ENCODE assay signal across 8 cellular contexts in genomic region chr2:20135631-20136050, GRCh38.
DNase-seq lines count a peak whose midpoint lies in the region; ATAC-seq and TF ChIP-seq lines count a peak whose summit lies in the region.

No MANE protein-coding gene starts in this region.

- intact Hi-C loops in PC-3 (cut with micrococcal nuclease) = loop anchor here (1.0 kb wide), 1 partner anchor 90 kb away; the partner anchor contains the start of gene SDC1
- intact Hi-C loops in body of pancreas (cut with DNase I) = no loop called here

- ATAC-seq in GM19438 (IDR thresholded peaks at IDR 0.05; ENCODE audit: low read depth, unreplicated experiment) (peak; percentile 90), HG03460 (IDR thresholded peaks at IDR 0.05; ENCODE audit: unreplicated experiment) (peak; percentile 88), PC-3 (peak; percentile 73), body of pancreas (peak; percentile 89)

- H3K79me2 ChIP-seq in PC-3 (ENCODE audit: low read length) = no peaks in the 10 kb centered on the region

- H3K9me3 ChIP-seq in PC-3 (ENCODE audit: low read length) = no peaks in the 10 kb centered on the region
- H3K9me3 ChIP-seq in body of pancreas = no peaks in the 10 kb centered on the region
- H3K9me3 ChIP-seq in CD8-positive, alpha-beta memory T cell (ENCODE audit: low read length) = no peaks in the 10 kb centered on the region

- no peak overlapping the region for H3K4me2 ChIP-seq in PC-3 (ENCODE audit: low read length)

- WGBS in body of pancreas, 2 donors = 10 to 17% methylated on average over 5 to 10 of the region's 10 CpGs

- CTCF ChIA-PET in PC-3 (lab: Charles Lee) = interaction anchor here (0.6 to 0.9 kb wide), 2 partner anchors 67 to 939 kb away, joined by 3 read pairs; no protein-coding TSS in a partner anchor
- CTCF ChIA-PET in CD8-positive, alpha-beta memory T cell (lab: Charles Lee) = no interaction called here

- H3K27ac ChIP-seq in PC-3 (ENCODE audit: low read length) (no peak overlapping the region), body of pancreas (no peak overlapping the region)
- no peak overlapping the region for H3K27ac ChIP-seq in CD8-positive, alpha-beta memory T cell (ENCODE audit: low read depth, low read length)

- H3K27me3 Mint-ChIP-seq in CD8-positive, alpha-beta memory T cell = peaks cover 14 to 15% of the 10 kb centered on the region in 2 donors

- no peaks in the 10 kb centered on the region for H3K9me3 Mint-ChIP-seq in CD8-positive, alpha-beta memory T cell

- POLR2A ChIA-PET in PC-3 (lab: Charles Lee; ENCODE audit: unreplicated experiment) = no interaction called here
- POLR2A ChIA-PET in CD8-positive, alpha-beta memory T cell (lab: Charles Lee) = no interaction called here

- no peak overlapping the region for H3K9ac ChIP-seq in PC-3 (ENCODE audit: low read length)

- H3K27me3 ChIP-seq in PC-3 (ENCODE audit: low read length) (no peaks in the 10 kb centered on the region), body of pancreas (no peaks in the 10 kb centered on the region)
- H3K27me3 ChIP-seq in CD8-positive, alpha-beta memory T cell (ENCODE audit: insufficient read depth, low read length, poor library complexity, severe bottlenecking) = no peaks in the 10 kb centered on the region

- no peak overlapping the region for H2AFZ ChIP-seq in PC-3 (ENCODE audit: low read length)

- peak overlapping the region in 2 of 8 donors; percentile 10 to 11 for H3K27ac Mint-ChIP-seq in CD8-positive, alpha-beta memory T cell

- no peak overlapping the region for H3K4me3 Mint-ChIP-seq in CD8-positive, alpha-beta memory T cell

- H3K36me3 ChIP-seq in PC-3 (ENCODE audit: low read depth, low read length) (no peaks in the 10 kb centered on the region), body of pancreas (replicated peaks in 1 of 2; ENCODE audit: insufficient read depth in 1 of 2, low read depth in 2 of 2) (no peaks in the 10 kb centered on the region)
- H3K36me3 ChIP-seq in CD8-positive, alpha-beta memory T cell (ENCODE audit: insufficient read depth, low read length) = no peaks in the 10 kb centered on the region

- TF ChIP-seq CTCF in PC-3 (conservative IDR thresholded peaks at IDR 0.05; ENCODE audit: low read depth, low read length) (peak; percentile 80), body of pancreas (IDR thresholded peaks at IDR 0.05) (peak; percentile 41 to 80 (median 71))

- no peaks in the 10 kb centered on the region for H3K36me3 Mint-ChIP-seq in CD8-positive, alpha-beta memory T cell

- H3K4me1 ChIP-seq in PC-3 (ENCODE audit: insufficient read depth, low read length) (no peaks in the 10 kb centered on the region), body of pancreas (peaks cover 7% of the 10 kb centered on the region)
- no peaks in the 10 kb centered on the region for H3K4me1 ChIP-seq in CD8-positive, alpha-beta memory T cell (ENCODE audit: insufficient read depth, low read length)

- no TSS peak for BruUV-seq in PC-3 (replicated peaks; lab: Mats Ljungman, UMichigan)

- no peaks in the 10 kb centered on the region for H3F3A ChIP-seq in PC-3 (ENCODE audit: low read length, unreplicated experiment)

- H4K20me1 ChIP-seq in PC-3 (ENCODE audit: low read length) = no peaks in the 10 kb centered on the region

- TF ChIP-seq POLR2A in body of pancreas (IDR thresholded peaks at IDR 0.05) = no peak

- DNase-seq in DMS79 treated with DMSO at 0.1 percent for 48 hours (lab: John Stamatoyannopoulos, UW) (peak; percentile 16), PC-3 (peak; percentile 62), body of pancreas (peak; percentile 73 to 79 (median 76)), iris pigment epithelial cell (ENCODE audit: low read depth) (peak; percentile 52)
- peak; percentile 31 to 32 for DNase-seq in stimulated activated CD4-positive, alpha-beta T cell treated with anti-CD3 and anti-CD28 coated beads, Interleukin-2, amount 100 ng/mL, for 48 hours
- DNase-seq in CD8-positive, alpha-beta memory T cell = no peak

- H3K4me3 ChIP-seq in PC-3 (ENCODE audit: low read length) = no peak overlapping the region
- no peak overlapping the region for H3K4me3 ChIP-seq in body of pancreas
- H3K4me3 ChIP-seq in CD8-positive, alpha-beta memory T cell (ENCODE audit: low read length) = no peak overlapping the region

- no peaks in the 10 kb centered on the region for H3K4me1 Mint-ChIP-seq in CD8-positive, alpha-beta memory T cell

- no peaks in the 10 kb centered on the region for H3K9me2 ChIP-seq in PC-3 (replicated peaks; ENCODE audit: low read length)

Comparison
In these comparisons a context has a peak if more than half of its experiments do, and no peak if none do; other contexts are left out.
1. DNase-seq: peak in DMS79 treated with DMSO at 0.1 percent for 48 hours (single experiment), PC-3 (single experiment), body of pancreas (4 of 4), iris pigment epithelial cell (single experiment) and stimulated activated CD4-positive, alpha-beta T cell treated with anti-CD3 and anti-CD28 coated beads, Interleukin-2, amount 100 ng/mL, for 48 hours (2 of 2); none in CD8-positive, alpha-beta memory T cell (0 of 5).
2. Peak in every context shown above with its lines, with median percentiles within 50 percentile points of each other: ATAC-seq.